ENCODE assay signal across 9 cellular contexts in the genomic region with DNA sequence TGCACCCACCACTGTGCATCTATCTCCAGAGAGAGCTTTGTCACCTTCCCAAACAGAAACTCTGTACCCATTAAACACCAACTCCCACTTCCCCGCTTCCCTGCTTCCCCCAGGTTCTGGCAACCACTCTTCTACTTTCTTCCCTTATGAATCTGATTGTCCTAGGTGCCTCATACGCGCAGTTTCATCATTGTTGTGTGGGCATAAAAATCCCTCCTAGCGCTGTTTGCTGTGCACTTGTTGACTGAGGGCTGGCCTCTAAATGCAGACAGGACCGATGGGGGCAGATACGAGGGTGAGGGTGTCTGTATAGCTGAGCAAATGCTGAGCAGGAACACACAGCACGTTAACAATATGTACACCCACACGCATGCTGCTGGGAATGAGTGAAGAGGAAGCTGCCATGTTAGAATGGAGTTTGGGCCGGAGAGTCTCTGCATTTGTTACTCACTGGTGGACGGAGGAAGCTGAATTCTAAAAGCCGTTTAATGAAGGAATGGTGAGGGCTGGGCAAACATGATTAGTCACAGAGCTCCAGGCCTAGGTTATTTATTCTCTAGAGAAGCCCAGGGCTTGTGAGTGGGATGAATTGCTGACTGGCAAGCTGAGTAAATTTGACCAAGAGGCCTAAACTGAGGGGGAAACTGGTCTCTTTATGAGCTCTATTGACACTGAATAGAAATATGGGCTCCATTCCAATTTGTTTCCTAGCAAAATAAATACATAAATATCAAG.
DNase-seq lines count a peak whose midpoint lies in the region; ATAC-seq and TF ChIP-seq lines count a peak whose summit lies in the region.
"Had no signal": no experiment of that assay in that cellular context is flagged by ENCODE, and none has a peak within 500 bp of the region (broad histone marks: within the 10 kb centered on the region; RNA-seq: fewer than 3 reads in every experiment).

No MANE protein-coding gene starts in this region.

- peak; percentile 50 for ATAC-seq in naive thymus-derived CD4-positive, alpha-beta T cell
- ATAC-seq in HG03469 (IDR thresholded peaks at IDR 0.05; ENCODE audit: unreplicated experiment) (no peak), GM18861 (IDR thresholded peaks at IDR 0.05; ENCODE audit: unreplicated experiment) (no peak), GM18867 (IDR thresholded peaks at IDR 0.05; ENCODE audit: unreplicated experiment) (no peak)

- H3K4me3 ChIP-seq in Caco-2 (ENCODE audit: low read depth, low read length) (peak overlapping the region; percentile 2), ectodermal cell (ENCODE audit: insufficient read depth, low read depth, low read length) (no peak overlapping the region)
- no peak overlapping the region for H3K4me3 ChIP-seq in naive thymus-derived CD4-positive, alpha-beta T cell (ENCODE audit: low read length)

- H3K27me3 ChIP-seq in Caco-2 (replicated peaks; ENCODE audit: control insufficient read depth, insufficient read depth, low read length): no peaks in the 10 kb centered on the region
- no peaks in the 10 kb centered on the region for H3K27me3 ChIP-seq in ectodermal cell (ENCODE audit: control insufficient read depth, insufficient read depth, low read length, poor library complexity, severe bottlenecking)
- H3K27me3 ChIP-seq in naive thymus-derived CD4-positive, alpha-beta T cell (ENCODE audit: control insufficient read depth in 2 of 2, insufficient read depth in 2 of 2, low read length in 2 of 2): no peaks in the 10 kb centered on the region

- H3K36me3 Mint-ChIP-seq in Caco-2 (ENCODE audit: insufficient read depth, unreplicated experiment): peaks cover 4% of the 10 kb centered on the region
- H3K36me3 Mint-ChIP-seq in naive thymus-derived CD4-positive, alpha-beta T cell: no peaks in the 10 kb centered on the region
- H3K36me3 Mint-ChIP-seq: activated naive CD8-positive, alpha-beta T cell treated with anti-CD3 and anti-CD28 coated beads, Interleukin-2, amount 10 ng/mL, durations not matched to agents 7 days and 5 days had no signal

- DNase-seq in Caco-2 (peak; percentile 50 to 67), NCI-H2107 (lab: John Stamatoyannopoulos, UW) (peak; percentile 64), HUDEP-2 (lab: John Stamatoyannopoulos, UW; ENCODE audit: unreplicated experiment in 76 of 76) (no peak)
- DNase-seq in naive thymus-derived CD4-positive, alpha-beta T cell: no peak
- DNase-seq: activated naive CD8-positive, alpha-beta T cell treated with anti-CD3 and anti-CD28 coated beads, Interleukin-2, amount 10 ng/mL, durations not matched to agents 7 days and 5 days had no signal

- intact Hi-C loops in Caco-2 (cut with micrococcal nuclease; ENCODE audit: unreplicated experiment): loop anchor here (1.0 to 5.0 kb wide), 6 partner anchors 20 to 116 kb away; no protein-coding TSS in a partner anchor
- intact Hi-C loops in naive thymus-derived CD4-positive, alpha-beta T cell (cut with micrococcal nuclease): no loop called here

- H3K27ac ChIP-seq in ectodermal cell (ENCODE audit: insufficient read depth, low read depth, low read length, poor library complexity, severe bottlenecking): peak overlapping the region; percentile 44
- H3K27ac ChIP-seq in naive thymus-derived CD4-positive, alpha-beta T cell (ENCODE audit: low read depth, low read length): no peak overlapping the region

- TF ChIP-seq CTCF in Caco-2 (IDR thresholded peaks at IDR 0.05; ENCODE audit: insufficient read depth in 1 of 2, low read depth in 1 of 2, low read length in 1 of 2, severe bottlenecking in 1 of 2, unreplicated experiment in 1 of 2): no peak

- H3K27ac Mint-ChIP-seq in Caco-2 (ENCODE audit: unreplicated experiment): peak overlapping the region; percentile 84
- H3K27ac Mint-ChIP-seq in naive thymus-derived CD4-positive, alpha-beta T cell: no peak overlapping the region
- H3K27ac Mint-ChIP-seq: activated naive CD8-positive, alpha-beta T cell treated with anti-CD3 and anti-CD28 coated beads, Interleukin-2, amount 10 ng/mL, durations not matched to agents 7 days and 5 days had no signal

- peaks cover 19% of the 10 kb centered on the region for H3K4me1 ChIP-seq in Caco-2
- H3K4me1 ChIP-seq in ectodermal cell (ENCODE audit: control insufficient read depth, insufficient read depth, low read length): peaks cover 4% of the 10 kb centered on the region
- H3K4me1 ChIP-seq in naive thymus-derived CD4-positive, alpha-beta T cell (ENCODE audit: control insufficient read depth in 2 of 2, insufficient read depth in 2 of 2, low read length in 2 of 2): no peaks in the 10 kb centered on the region

- no peaks in the 10 kb centered on the region for H3K36me3 ChIP-seq in Caco-2 (ENCODE audit: control insufficient read depth, insufficient read depth, low read length)
- H3K36me3 ChIP-seq in ectodermal cell (ENCODE audit: control insufficient read depth, insufficient read depth, low read length): no peaks in the 10 kb centered on the region
- no peaks in the 10 kb centered on the region for H3K36me3 ChIP-seq in naive thymus-derived CD4-positive, alpha-beta T cell (ENCODE audit: control insufficient read depth in 2 of 3, insufficient read depth in 3 of 3, low read length in 3 of 3)

- CTCF ChIA-PET in Caco-2 (lab: Charles Lee): interaction anchor here (0.6 to 1.3 kb wide), 4 partner anchors 45 to 110 kb away, joined by 5 to 7 read pairs (median 6); no protein-coding TSS in a partner anchor
- CTCF ChIA-PET in naive thymus-derived CD4-positive, alpha-beta T cell (lab: Charles Lee): no interaction called here

- no peaks in the 10 kb centered on the region for H3K27me3 Mint-ChIP-seq in Caco-2 (ENCODE audit: insufficient read depth, unreplicated experiment)
- H3K27me3 Mint-ChIP-seq in naive thymus-derived CD4-positive, alpha-beta T cell: peaks cover 0 to 12% (median 0%) of the 10 kb centered on the region in 5 donors
- H3K27me3 Mint-ChIP-seq: activated naive CD8-positive, alpha-beta T cell treated with anti-CD3 and anti-CD28 coated beads, Interleukin-2, amount 10 ng/mL, durations not matched to agents 7 days and 5 days had no signal

- WGBS in ectodermal cell, 2 experiments: 71% methylated on average over 10 to 11 of the region's 11 CpGs

- H3K4me1 Mint-ChIP-seq in Caco-2 (ENCODE audit: low read depth, unreplicated experiment): peaks cover 26% of the 10 kb centered on the region
- no peaks in the 10 kb centered on the region for H3K4me1 Mint-ChIP-seq in naive thymus-derived CD4-positive, alpha-beta T cell
- H3K4me1 Mint-ChIP-seq: activated naive CD8-positive, alpha-beta T cell treated with anti-CD3 and anti-CD28 coated beads, Interleukin-2, amount 10 ng/mL, durations not matched to agents 7 days and 5 days had no signal

- peak overlapping the region; percentile 75 for H3K4me3 Mint-ChIP-seq in Caco-2 (ENCODE audit: unreplicated experiment)
- H3K4me3 Mint-ChIP-seq in naive thymus-derived CD4-positive, alpha-beta T cell: no peak overlapping the region
- H3K4me3 Mint-ChIP-seq: activated naive CD8-positive, alpha-beta T cell treated with anti-CD3 and anti-CD28 coated beads, Interleukin-2, amount 10 ng/mL, durations not matched to agents 7 days and 5 days had no signal

- TSS peak; percentile 89 for BruUV-seq in Caco-2 (replicated peaks; lab: Mats Ljungman, UMichigan)

- no peaks in the 10 kb centered on the region for H3K9me3 Mint-ChIP-seq in Caco-2 (ENCODE audit: unreplicated experiment)
- peaks cover 0 to 2% (median 0%) of the 10 kb centered on the region in 11 donors for H3K9me3 Mint-ChIP-seq in naive thymus-derived CD4-positive, alpha-beta T cell
- H3K9me3 Mint-ChIP-seq: activated naive CD8-positive, alpha-beta T cell treated with anti-CD3 and anti-CD28 coated beads, Interleukin-2, amount 10 ng/mL, durations not matched to agents 7 days and 5 days had no signal

- POLR2A ChIA-PET in Caco-2 (lab: Charles Lee): interaction anchor here (0.7 to 1.3 kb wide), 3 partner anchors 94 to 227 kb away, joined by 4 to 19 read pairs (median 17); a partner anchor contains a TSS
- POLR2A ChIA-PET in naive thymus-derived CD4-positive, alpha-beta T cell (lab: Charles Lee): interaction anchor here (0.6 kb wide), 2 partner anchors 32 to 76 kb away, joined by 3 to 5 read pairs; no protein-coding TSS in a partner anchor

- H3K9me3 ChIP-seq in Caco-2 (no peaks in the 10 kb centered on the region), ectodermal cell (ENCODE audit: control insufficient read depth, low read length) (no peaks in the 10 kb centered on the region)
- H3K9me3 ChIP-seq in naive thymus-derived CD4-positive, alpha-beta T cell (ENCODE audit: control insufficient read depth in 2 of 3, low read length in 3 of 3): no peaks in the 10 kb centered on the region

Comparison
In these comparisons a context has a peak if more than half of its experiments do, and no peak if none do; other contexts are left out.
1. DNase-seq: peak in Caco-2 (2 of 2) and NCI-H2107 (single experiment); none in naive thymus-derived CD4-positive, alpha-beta T cell (0 of 9) and HUDEP-2 (0 of 76).